ENCODE assay signal across 8 cellular contexts in genomic region chr10:71486465-71487114, GRCh38.
DNase-seq lines count a peak whose midpoint lies in the region; ATAC-seq and TF ChIP-seq lines count a peak whose summit lies in the region.

No MANE protein-coding gene starts in this region.

- peak; percentile 86 for ATAC-seq in left lobe of liver
- ATAC-seq in stimulated activated naive CD8-positive, alpha-beta T cell treated with anti-CD3 and anti-CD28 coated beads, Interleukin-15, amount 100 ng/mL, for 72 hours: peak; percentile 58
- ATAC-seq in HG03469 (IDR thresholded peaks at IDR 0.05; ENCODE audit: unreplicated experiment): no peak

- H3K27ac ChIP-seq in breast epithelium (no peak overlapping the region), PC-9 (no peak overlapping the region)

- no peak overlapping the region for H3K27ac Mint-ChIP-seq in MCF 10A (ENCODE audit: low read depth, unreplicated experiment)
- H3K27ac Mint-ChIP-seq in stimulated activated naive CD8-positive, alpha-beta T cell treated with anti-CD3 and anti-CD28 coated beads, Interleukin-15, amount 100 ng/mL, for 72 hours: no peak overlapping the region

- H2AFZ ChIP-seq in PC-9: no peak overlapping the region

- BruUV-seq in MCF 10A (replicated peaks; lab: Mats Ljungman, UMichigan) (no TSS peak), PC-9 (replicated peaks; lab: Mats Ljungman, UMichigan) (no TSS peak)

- H3K27me3 ChIP-seq in breast epithelium (no peaks in the 10 kb centered on the region), PC-9 (ENCODE audit: insufficient read depth, low read depth) (no peaks in the 10 kb centered on the region)

- H3K4me3 ChIP-seq in breast epithelium: no peak overlapping the region
- H3K4me3 ChIP-seq in PC-9: no peak overlapping the region
- no peak overlapping the region for H3K4me3 ChIP-seq in astrocyte of the spinal cord (ENCODE audit: low read depth, low read length)

- intact Hi-C loops in MCF 10A (cut with micrococcal nuclease): loop anchor here (2.0 to 5.0 kb wide), 2 partner anchors 84 to 211 kb away; no protein-coding TSS in a partner anchor
- intact Hi-C loops in breast epithelium (cut with DNase I; ENCODE audit: low total_unique reads): no loop called here
- intact Hi-C loops in PC-9 (cut with micrococcal nuclease; ENCODE audit: unreplicated experiment): loop anchor here (5.0 kb wide), 1 partner anchor 86 kb away; no protein-coding TSS in a partner anchor

- H3K9me3 Mint-ChIP-seq in MCF 10A (ENCODE audit: unreplicated experiment): peaks cover 10% of the 10 kb centered on the region
- peaks cover 17 to 21% of the 10 kb centered on the region in 2 donors for H3K9me3 Mint-ChIP-seq in stimulated activated naive CD8-positive, alpha-beta T cell treated with anti-CD3 and anti-CD28 coated beads, Interleukin-15, amount 100 ng/mL, for 72 hours

- peaks cover 58% of the 10 kb centered on the region for H3K27me3 Mint-ChIP-seq in MCF 10A (ENCODE audit: insufficient read depth, unreplicated experiment)
- peaks cover 3% of the 10 kb centered on the region for H3K27me3 Mint-ChIP-seq in stimulated activated naive CD8-positive, alpha-beta T cell treated with anti-CD3 and anti-CD28 coated beads, Interleukin-15, amount 100 ng/mL, for 72 hours

- CTCF ChIA-PET in MCF 10A (lab: Yijun Ruan, JAX) (interaction anchor here (0.6 to 1.1 kb wide), 3 partner anchors 10 to 1705 kb away, joined by 3 to 5 read pairs (median 3); no protein-coding TSS in a partner anchor), PC-9 (lab: Charles Lee) (interaction anchor here (0.6 to 1.6 kb wide), 4 partner anchors 60 to 222 kb away, joined by 3 to 4 read pairs (median 4); no protein-coding TSS in a partner anchor)

- H3K4me1 Mint-ChIP-seq in MCF 10A (ENCODE audit: insufficient read depth, unreplicated experiment): no peaks in the 10 kb centered on the region
- no peaks in the 10 kb centered on the region for H3K4me1 Mint-ChIP-seq in stimulated activated naive CD8-positive, alpha-beta T cell treated with anti-CD3 and anti-CD28 coated beads, Interleukin-15, amount 100 ng/mL, for 72 hours

- H4K20me1 ChIP-seq in PC-9 (ENCODE audit: insufficient read depth): 0 out of 2 replicates have a peak, but pooled peaks cover 3% of the 10 kb centered on the region

- no peak overlapping the region for H3K4me2 ChIP-seq in PC-9

- no peak for TF ChIP-seq POLR2A in breast epithelium (IDR thresholded peaks at IDR 0.05)

- H3K36me3 ChIP-seq in breast epithelium: no peaks in the 10 kb centered on the region
- H3K36me3 ChIP-seq in PC-9 (ENCODE audit: low read depth): no peaks in the 10 kb centered on the region

- TF ChIP-seq CTCF in MCF 10A (IDR thresholded peaks at IDR 0.05; ENCODE audit: unreplicated experiment) (peak; percentile 52), breast epithelium (IDR thresholded peaks at IDR 0.05) (no peak), PC-9 (conservative IDR thresholded peaks at IDR 0.05) (peak; percentile 65), astrocyte of the spinal cord (IDR thresholded peaks at IDR 0.05; ENCODE audit: low read depth, low read length) (peak; percentile 81)

- in situ Hi-C loops in astrocyte of the spinal cord (cut with HindIII; ENCODE audit: low sequenced_read_pairs): no loop called here

- H3K9me2 ChIP-seq in PC-9 (ENCODE audit: insufficient read depth): no peaks in the 10 kb centered on the region

- no peaks in the 10 kb centered on the region for H3K36me3 Mint-ChIP-seq in MCF 10A (ENCODE audit: insufficient read depth, unreplicated experiment)

- no peak overlapping the region for H3K4me3 Mint-ChIP-seq in MCF 10A (ENCODE audit: unreplicated experiment)
- no peak overlapping the region for H3K4me3 Mint-ChIP-seq in stimulated activated naive CD8-positive, alpha-beta T cell treated with anti-CD3 and anti-CD28 coated beads, Interleukin-15, amount 100 ng/mL, for 72 hours

- H3K9me3 ChIP-seq in breast epithelium: peaks cover 12 to 14% of the 10 kb centered on the region in 2 donors
- H3K9me3 ChIP-seq in PC-9 (ENCODE audit: insufficient read depth, low read depth): no peaks in the 10 kb centered on the region

- H3K79me2 ChIP-seq in PC-9 (ENCODE audit: low read depth): no peaks in the 10 kb centered on the region

- H3F3A ChIP-seq in PC-9 (ENCODE audit: insufficient read depth, low read depth): no peaks in the 10 kb centered on the region

- DNase-seq in MCF 10A (ENCODE audit: unreplicated experiment): peak; percentile 54
- DNase-seq in breast epithelium (ENCODE audit: low spot score in 2 of 2): no peak
- DNase-seq in PC-9: peak in 1 of 2 experiments; percentile 42
- DNase-seq in astrocyte of the spinal cord (ENCODE audit: low read depth, low spot score): peak; percentile 10
- DNase-seq in left lobe of liver (ENCODE audit: low spot score): peak; percentile 52
- peak; percentile 34 to 35 for DNase-seq in stimulated activated naive CD8-positive, alpha-beta T cell treated with anti-CD3 and anti-CD28 coated beads, Interleukin-15, amount 100 ng/mL, for 72 hours
- DNase-seq in hepatic stellate cell (ENCODE audit: low spot score): no peak

- POLR2A ChIA-PET in MCF 10A (lab: Yijun Ruan, JAX) (no interaction called here), PC-9 (lab: Charles Lee; ENCODE audit: unreplicated experiment) (no interaction called here)

- no peaks in the 10 kb centered on the region for H3K4me1 ChIP-seq in breast epithelium
- peaks cover 10% of the 10 kb centered on the region; the same call in 1 of the 2 replicates for H3K4me1 ChIP-seq in PC-9 (replicated peaks; ENCODE audit: insufficient read depth)

Comparison
In these comparisons a context has a peak if more than half of its experiments do, and no peak if none do; other contexts are left out.
1. DNase-seq: peak in MCF 10A (single experiment), astrocyte of the spinal cord (single experiment), left lobe of liver (single experiment) and stimulated activated naive CD8-positive, alpha-beta T cell treated with anti-CD3 and anti-CD28 coated beads, Interleukin-15, amount 100 ng/mL, for 72 hours (2 of 2); none in breast epithelium (0 of 2) and hepatic stellate cell (single experiment).
2. CTCF ChIP-seq: peak in MCF 10A (single experiment), PC-9 (single experiment) and astrocyte of the spinal cord (single experiment); none in breast epithelium (0 of 3).